1 cellular context compared by ENCODE assay signal in genomic region chr1:39787108-39787375, GRCh38.
TF ChIP-seq lines count a peak whose summit lies in the region.

No MANE protein-coding gene starts in this region.

TF ChIP-seq in HepG2, 621 proteins besides CTCF, POLR2A, EP300 and RAD21:
- TF ChIP-seq ZNF687 (CRISPR knock-in tag; IDR thresholded peaks at IDR 0.05) (0 out of 2 replicates have a peak, but pooled peaks have one; percentile 9), ZNF629 (CRISPR knock-in tag; conservative IDR thresholded peaks at IDR 0.05) (0 out of 2 replicates have a peak, but pooled peaks have one; percentile 38)
TF ChIP-seq in HepG2: peak in this region for 2; not testable (repeated sequence) for 619.
